ENCODE assay signal across 32 cellular contexts in genomic region chr4:157999723-158000122, GRCh38.
"Had no signal": no experiment of that assay in that cellular context is flagged by ENCODE, and none has a peak within 500 bp of the region (broad histone marks: within the 10 kb centered on the region; RNA-seq: fewer than 3 reads in every experiment).

No MANE protein-coding gene starts in this region.

- DNase-seq: activated CD4-positive, alpha-beta memory T cell treated with anti-CD3 and anti-CD28 coated beads, Interleukin-2, amount 10 ng/mL, durations not matched to agents 7 days and 5 days; activated CD4-positive, alpha-beta T cell treated with anti-CD3 and anti-CD28 coated beads for 1 hour; activated CD4-positive, alpha-beta T cell treated with anti-CD3 and anti-CD28 coated beads for 36 hours; activated CD4-positive, alpha-beta T cell treated with anti-CD3 and anti-CD28 coated beads for 48 hours; activated CD4-positive, alpha-beta T cell treated with anti-CD3 and anti-CD28 coated beads, Interleukin-2, amount 10 ng/mL, durations not matched to agents 7 days and 5 days; activated CD4-positive, alpha-beta T cell treated with anti-CD3 and anti-CD28 coated beads, Interleukin-2, amount 50 U/mL, for 48 hours; activated CD4-positive, CD25-positive, alpha-beta regulatory T cell; activated CD8-positive, alpha-beta memory T cell treated with anti-CD3 and anti-CD28 coated beads for 24 hours; activated CD8-positive, alpha-beta memory T cell treated with anti-CD3 and anti-CD28 coated beads, Interleukin-2, amount 10 ng/mL, durations not matched to agents 7 days and 5 days; activated CD8-positive, alpha-beta memory T cell treated with anti-CD3 and anti-CD28 coated beads, Interleukin-2, amount 50 U/mL, for 48 hours; activated CD8-positive, alpha-beta T cell treated with anti-CD3 and anti-CD28 coated beads, Interleukin-2, amount 10 ng/mL, durations not matched to agents 7 days and 5 days; activated effector memory CD4-positive, alpha-beta T cell treated with Interleukin-2 at 50 U/mL for 16 hours; activated gamma-delta T cell; activated naive CD4-positive, alpha-beta T cell treated with anti-CD3 and anti-CD28 coated beads, Interleukin-2, amount 10 ng/mL, durations not matched to agents 7 days and 5 days; activated naive CD4-positive, alpha-beta T cell treated with Interleukin-2 at 50 U/mL for 16 hours; activated naive CD8-positive, alpha-beta T cell treated with anti-CD3 and anti-CD28 coated beads, Interleukin-2, amount 10 ng/mL, durations not matched to agents 7 days and 5 days; activated naive CD8-positive, alpha-beta T cell treated with anti-CD3 and anti-CD28 coated beads, Interleukin-2, amount 50 U/mL, for 24 hours; activated T-cell treated with anti-CD3 and anti-CD28 coated beads, Interleukin-2, amount 50 U/mL, for 24 hours; activated T-cell treated with anti-CD3 and anti-CD28 coated beads, Interleukin-2, amount 50 U/mL, for 48 hours; amygdala; anterior cingulate cortex; caudate nucleus; cerebellar nuclear complex; T-helper 1 cell; T-helper 2 cell; T-helper 9 cell; WERI-Rb-1 had no signal

- H3K36me3 ChIP-seq: ascending aorta, cardiac muscle cell, WERI-Rb-1 had no signal

- ATAC-seq: activated CD4-positive, alpha-beta T cell treated with anti-CD3 and anti-CD28 coated beads for 36 hours; activated CD4-positive, CD25-positive, alpha-beta regulatory T cell treated with anti-CD3 and anti-CD28 coated beads, Interleukin-2, amount 50 U/mL, for 24 hours; activated CD8-positive, alpha-beta memory T cell treated with anti-CD3 and anti-CD28 coated beads, Interleukin-2, amount 10 ng/mL, durations not matched to agents 7 days and 5 days; activated CD8-positive, alpha-beta T cell treated with anti-CD3 and anti-CD28 coated beads, Interleukin-2, amount 10 ng/mL, durations not matched to agents 7 days and 5 days; activated naive CD8-positive, alpha-beta T cell treated with anti-CD3 and anti-CD28 coated beads, Interleukin-2, amount 50 U/mL, for 24 hours; WTC11 had no signal

- FAIRE-seq: bronchial epithelial cell had no signal

- H3K27ac ChIP-seq: ascending aorta, cardiac muscle cell, WERI-Rb-1 had no signal

- H3K27me3 ChIP-seq: ascending aorta, cardiac muscle cell had no signal

- H3K4me1 ChIP-seq: ascending aorta had no signal

- H3K4me3 ChIP-seq: ascending aorta, cardiac muscle cell had no signal

- H3K9me3 ChIP-seq: ascending aorta had no signal
